In genomic region chr5:41893074-41893851, GRCh38 we compare ENCODE assay signal across 12 cellular contexts. TPM values are rescaled to one million over a fixed set of nuclear protein-coding genes. Genes with fewer than 3 reads are reported as not detected.
A peak's percentile ranks its signal among the peaks of the same experiment; 100 is the strongest.
DNase-seq lines count a peak whose midpoint lies in the region; ATAC-seq lines count a peak whose summit lies in the region.
"Had no signal": no experiment of that assay in that cellular context is flagged by ENCODE, and none has a peak within 500 bp of the region (broad histone marks: within the 10 kb centered on the region; RNA-seq: fewer than 3 reads in every experiment).

No MANE protein-coding gene starts in this region.

- H3K9me3 Mint-ChIP-seq in activated T-helper 17 cell treated with anti-CD3 and anti-CD28 coated beads, Interleukin-2, amount 50 U/mL, for 72 hours = no peaks in the 10 kb centered on the region

- H3K27ac Mint-ChIP-seq in activated T-helper 17 cell treated with anti-CD3 and anti-CD28 coated beads, Interleukin-2, amount 50 U/mL, for 72 hours = peak overlapping the region; percentile 59

- peak overlapping the region; percentile 59 for H3K4me3 Mint-ChIP-seq in activated T-helper 17 cell treated with anti-CD3 and anti-CD28 coated beads, Interleukin-2, amount 50 U/mL, for 72 hours

- intact Hi-C loops in posterior cingulate gyrus (cut with DNase I) = no loop called here

- DNase-seq in posterior cingulate gyrus (no peak), NCI-H2227 (lab: John Stamatoyannopoulos, UW; ENCODE audit: unreplicated experiment) (no peak)
- no peak for DNase-seq in NK-92 treated with Interleukin-12 subunit alpha and Interleukin-12 subunit beta, amount 100 ng/mL, for 24 hours (lab: John Stamatoyannopoulos, UW)
- DNase-seq: anterior cingulate cortex; effector CD4-positive, alpha-beta T cell; foreskin melanocyte; IMR-90; NCI-H2029 had no signal

- ATAC-seq in GM18861 (IDR thresholded peaks at IDR 0.05; ENCODE audit: unreplicated experiment) (peak; percentile 45), GM21390 (IDR thresholded peaks at IDR 0.05; ENCODE audit: unreplicated experiment) (peak; percentile 74), HG03066 (IDR thresholded peaks at IDR 0.05; ENCODE audit: low read depth, unreplicated experiment) (peak; percentile 76)
- ATAC-seq in activated T-helper 17 cell treated with anti-CD3 and anti-CD28 coated beads, Interleukin-2, amount 50 U/mL, for 72 hours (replicated peaks) = peak; percentile 37

- H3K36me3 Mint-ChIP-seq in activated T-helper 17 cell treated with anti-CD3 and anti-CD28 coated beads, Interleukin-2, amount 50 U/mL, for 72 hours (ENCODE audit: low read depth) = no peaks in the 10 kb centered on the region

- H3K27me3 Mint-ChIP-seq in activated T-helper 17 cell treated with anti-CD3 and anti-CD28 coated beads, Interleukin-2, amount 50 U/mL, for 72 hours = peaks cover 11% of the 10 kb centered on the region

- H3K4me1 Mint-ChIP-seq in activated T-helper 17 cell treated with anti-CD3 and anti-CD28 coated beads, Interleukin-2, amount 50 U/mL, for 72 hours = peaks cover 17% of the 10 kb centered on the region

RNA-seq across cellular contexts. Expression of gene RIMOC1, which starts 10.9 kb away (rescaled TPM):
- 10 to 100 TPM; 29.7 to 32.7 TPM for total RNA-seq in activated T-helper 17 cell treated with anti-CD3 and anti-CD28 coated beads, Interleukin-2, amount 50 U/mL, for 72 hours

RNA-seq across cellular contexts. Expression of gene OXCT1, which starts 23.0 kb away (rescaled TPM):
- 10 to 100 TPM; 49.9 to 74.4 TPM for total RNA-seq in activated T-helper 17 cell treated with anti-CD3 and anti-CD28 coated beads, Interleukin-2, amount 50 U/mL, for 72 hours

RNA-seq across cellular contexts. Expression of gene FBXO4, which starts 31.8 kb away (rescaled TPM):
- 10 to 100 TPM in 1 of 2 donors, 1 to 10 TPM in 1; 9.5 to 14.1 TPM for total RNA-seq in activated T-helper 17 cell treated with anti-CD3 and anti-CD28 coated beads, Interleukin-2, amount 50 U/mL, for 72 hours
